ENCODE assay signal across 1 cellular context in the genomic region with DNA sequence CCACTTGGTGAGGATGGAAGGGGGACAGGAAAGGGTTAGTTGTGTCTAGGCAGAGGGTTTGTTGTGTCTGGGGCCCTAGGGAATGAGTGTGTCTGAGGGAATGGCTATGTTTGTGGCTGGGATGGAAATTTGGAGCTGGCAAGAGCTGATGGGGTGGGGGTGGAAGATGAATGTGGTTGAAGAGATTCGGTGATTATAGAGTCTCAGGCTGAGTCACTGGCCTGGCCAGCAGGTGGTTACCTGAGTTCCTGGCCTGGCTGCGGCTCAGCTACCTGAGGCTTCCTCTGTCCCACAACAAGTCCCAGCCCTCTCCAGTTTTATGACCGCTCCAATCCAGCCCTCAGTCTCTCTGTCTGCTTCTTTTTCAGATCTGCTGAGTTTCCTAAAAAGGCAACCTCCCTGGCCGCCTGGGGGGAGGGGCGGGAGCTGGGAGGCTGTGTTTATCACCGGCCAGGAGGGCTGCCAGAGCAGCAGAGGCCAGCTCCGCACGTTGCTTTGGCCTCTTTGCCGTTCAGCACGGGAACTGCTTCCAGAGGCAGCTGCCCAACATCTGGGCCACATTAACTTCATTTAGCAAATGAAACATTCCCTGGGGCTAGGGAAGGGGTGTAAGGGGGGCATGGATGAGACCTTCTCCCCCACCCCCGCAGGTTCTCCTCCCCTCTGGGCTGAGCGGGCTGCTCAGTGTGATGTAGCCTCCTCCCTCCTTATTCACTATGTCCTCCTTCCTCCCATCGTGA.
TF ChIP-seq lines count a peak whose summit lies in the region.

No MANE protein-coding gene starts in this region.

TF ChIP-seq in HepG2, 621 proteins besides CTCF, POLR2A, EP300 and RAD21 (continued from another document):
- TF ChIP-seq, protein P1, sequence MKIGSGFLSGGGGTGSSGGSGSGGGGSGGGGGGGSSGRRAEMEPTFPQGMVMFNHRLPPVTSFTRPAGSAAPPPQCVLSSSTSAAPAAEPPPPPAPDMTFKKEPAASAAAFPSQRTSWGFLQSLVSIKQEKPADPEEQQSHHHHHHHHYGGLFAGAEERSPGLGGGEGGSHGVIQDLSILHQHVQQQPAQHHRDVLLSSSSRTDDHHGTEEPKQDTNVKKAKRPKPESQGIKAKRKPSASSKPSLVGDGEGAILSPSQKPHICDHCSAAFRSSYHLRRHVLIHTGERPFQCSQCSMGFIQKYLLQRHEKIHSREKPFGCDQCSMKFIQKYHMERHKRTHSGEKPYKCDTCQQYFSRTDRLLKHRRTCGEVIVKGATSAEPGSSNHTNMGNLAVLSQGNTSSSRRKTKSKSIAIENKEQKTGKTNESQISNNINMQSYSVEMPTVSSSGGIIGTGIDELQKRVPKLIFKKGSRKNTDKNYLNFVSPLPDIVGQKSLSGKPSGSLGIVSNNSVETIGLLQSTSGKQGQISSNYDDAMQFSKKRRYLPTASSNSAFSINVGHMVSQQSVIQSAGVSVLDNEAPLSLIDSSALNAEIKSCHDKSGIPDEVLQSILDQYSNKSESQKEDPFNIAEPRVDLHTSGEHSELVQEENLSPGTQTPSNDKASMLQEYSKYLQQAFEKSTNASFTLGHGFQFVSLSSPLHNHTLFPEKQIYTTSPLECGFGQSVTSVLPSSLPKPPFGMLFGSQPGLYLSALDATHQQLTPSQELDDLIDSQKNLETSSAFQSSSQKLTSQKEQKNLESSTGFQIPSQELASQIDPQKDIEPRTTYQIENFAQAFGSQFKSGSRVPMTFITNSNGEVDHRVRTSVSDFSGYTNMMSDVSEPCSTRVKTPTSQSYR (CRISPR knock-in tag; IDR thresholded peaks at IDR 0.05; ENCODE audit: borderline replicate concordance), result peak; percentile 82; the same call in 1 of the 2 replicates
- TF ChIP-seq ZNF713 (CRISPR knock-in tag; IDR thresholded peaks at IDR 0.05), result no peak
TF ChIP-seq in HepG2: peak in this region for 2.
